Comparison of ENCODE assay signal across 9 cellular contexts in genomic region chr4:152352215-152352614, GRCh38.
DNase-seq lines count a peak whose midpoint lies in the region; ATAC-seq and TF ChIP-seq lines count a peak whose summit lies in the region.
"Had no signal": no experiment of that assay in that cellular context is flagged by ENCODE, and none has a peak within 500 bp of the region (broad histone marks: within the 10 kb centered on the region; RNA-seq: fewer than 3 reads in every experiment).

No MANE protein-coding gene starts in this region.

- ATAC-seq in GM19452 (IDR thresholded peaks at IDR 0.05; ENCODE audit: unreplicated experiment) (peak; percentile 26), gastroesophageal sphincter (peak; percentile 16), HG03457 (IDR thresholded peaks at IDR 0.05; ENCODE audit: unreplicated experiment) (no peak)

- H3K27ac ChIP-seq in SJCRH30: peak overlapping the region; percentile 38; the same call in 1 of the 2 replicates
- H3K27ac ChIP-seq in gastroesophageal sphincter: peak overlapping the region; percentile 67 to 86 (median 74)
- H3K27ac ChIP-seq in skin epidermis: peak overlapping the region in 20 of 21 experiments; percentile 17 to 87 (median 72)

- H3K36me3 ChIP-seq in SJCRH30 (no peaks in the 10 kb centered on the region), gastroesophageal sphincter (no peaks in the 10 kb centered on the region)

- H3K27me3 ChIP-seq in SJCRH30: no peaks in the 10 kb centered on the region
- H3K27me3 ChIP-seq in gastroesophageal sphincter: no peaks in the 10 kb centered on the region

- DNase-seq in SJCRH30: no peak
- DNase-seq in NCI-H2171 (lab: John Stamatoyannopoulos, UW): no peak
- DNase-seq in stimulated activated CD4-positive, alpha-beta T cell treated with anti-CD3 and anti-CD28 coated beads, Interleukin-2, amount 100 ng/mL, for 24 hours: no peak
- no peak for DNase-seq in iPS-NIHi11 (ENCODE audit: low spot score)
- DNase-seq: activated CD4-positive, alpha-beta memory T cell treated with anti-CD3 and anti-CD28 coated beads, Interleukin-2, amount 10 ng/mL, durations not matched to agents 7 days and 5 days had no signal

- no peak for TF ChIP-seq POLR2A in gastroesophageal sphincter (IDR thresholded peaks at IDR 0.05)

- TF ChIP-seq EP300 in gastroesophageal sphincter (IDR thresholded peaks at IDR 0.05): no peak

- H3K9me3 ChIP-seq in SJCRH30 (replicated peaks) (no peaks in the 10 kb centered on the region), gastroesophageal sphincter (no peaks in the 10 kb centered on the region)

- no peaks in the 10 kb centered on the region for H3K4me1 ChIP-seq in SJCRH30
- peaks cover 0 to 53% (median 4%) of the 10 kb centered on the region in 3 donors for H3K4me1 ChIP-seq in gastroesophageal sphincter

- WGBS in gastroesophageal sphincter (ENCODE audit: low coverage in 1 of 2), 2 donors: 0 to 9% methylated on average over 4 of the region's 4 CpGs

- H3K4me3 ChIP-seq in SJCRH30: peak overlapping the region; percentile 57
- peak overlapping the region; percentile 47 to 89 for H3K4me3 ChIP-seq in gastroesophageal sphincter
- H3K4me3 ChIP-seq in skin epidermis: peak overlapping the region; percentile 28 to 51 (median 31)

- no peak for TF ChIP-seq CTCF in gastroesophageal sphincter (IDR thresholded peaks at IDR 0.05)
